Comparison of ENCODE assay signal across 28 cellular contexts in the genomic region with DNA sequence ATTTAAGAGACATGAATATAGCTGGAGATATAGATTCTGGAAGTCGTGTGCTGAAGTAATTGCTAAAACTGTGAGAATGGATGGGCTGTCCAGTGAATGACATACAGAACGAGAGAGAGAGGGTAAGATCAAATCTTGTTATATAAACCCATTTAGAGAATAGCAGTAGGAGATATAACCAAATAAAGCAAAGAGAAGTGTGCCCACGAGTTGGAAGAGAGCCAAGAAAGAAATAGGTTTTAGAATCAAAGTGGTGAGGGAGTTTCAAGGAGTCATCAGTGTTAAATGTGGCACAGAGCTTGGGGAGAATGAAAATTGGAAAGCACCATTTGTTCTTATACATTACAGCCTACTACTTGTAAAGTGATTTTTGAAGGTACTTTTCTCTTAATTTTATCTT. TPM values are rescaled to one million over a fixed set of nuclear protein-coding genes. Genes with fewer than 3 reads are reported as not detected.
DNase-seq lines count a peak whose midpoint lies in the region; ATAC-seq and TF ChIP-seq lines count a peak whose summit lies in the region.
"Had no signal": no experiment of that assay in that cellular context is flagged by ENCODE, and none has a peak within 500 bp of the region (broad histone marks: within the 10 kb centered on the region; RNA-seq: fewer than 3 reads in every experiment).

No MANE protein-coding gene starts in this region.

- H3K36me3 ChIP-seq in HEK293 (ENCODE audit: control insufficient read depth in 2 of 2, insufficient read depth in 1 of 2, low read length in 2 of 2), result no peaks in the 10 kb centered on the region; a peak in 1 of 3 replicates
- no peaks in the 10 kb centered on the region for H3K36me3 ChIP-seq in ovary
- H3K36me3 ChIP-seq: heart left ventricle, lower lobe of right lung, upper lobe of left lung had no signal

- H3K9me3 Mint-ChIP-seq in activated CD4-positive, alpha-beta T cell treated with anti-CD3 and anti-CD28 coated beads for 36 hours (ENCODE audit: low read depth), result no peaks in the 10 kb centered on the region
- H3K9me3 Mint-ChIP-seq in osteocyte (ENCODE audit: unreplicated experiment), result no peaks in the 10 kb centered on the region
- H3K9me3 Mint-ChIP-seq: activated CD4-positive, alpha-beta memory T cell treated with anti-CD3 and anti-CD28 coated beads, Interleukin-2, amount 10 ng/mL, durations not matched to agents 7 days and 5 days; dendritic cell treated with granulocyte-macrophage colony-stimulating factor and Interleukin-4, amounts not matched to agents 40 ng/mL and 50 ng/mL, for 4 days; endodermal cell; natural killer cell; T-cell had no signal

- no peaks in the 10 kb centered on the region for H3K27me3 Mint-ChIP-seq in activated CD4-positive, alpha-beta T cell treated with anti-CD3 and anti-CD28 coated beads for 36 hours
- no peaks in the 10 kb centered on the region for H3K27me3 Mint-ChIP-seq in osteocyte (ENCODE audit: unreplicated experiment)
- H3K27me3 Mint-ChIP-seq: activated CD4-positive, alpha-beta memory T cell treated with anti-CD3 and anti-CD28 coated beads, Interleukin-2, amount 10 ng/mL, durations not matched to agents 7 days and 5 days; dendritic cell treated with granulocyte-macrophage colony-stimulating factor and Interleukin-4, amounts not matched to agents 40 ng/mL and 50 ng/mL, for 4 days; T-cell had no signal

- no peak overlapping the region for H3K4me3 ChIP-seq in HEK293 (ENCODE audit: low read depth, low read length)
- no peak overlapping the region for H3K4me3 ChIP-seq in ovary
- H3K4me3 ChIP-seq: heart left ventricle, lower lobe of right lung, upper lobe of left lung had no signal

- H3K27ac ChIP-seq in HEK293 (ENCODE audit: extremely low read depth, low read depth, low read length), result no peak overlapping the region
- no peak overlapping the region for H3K27ac ChIP-seq in ovary
- H3K27ac ChIP-seq: heart left ventricle, lower lobe of right lung, upper lobe of left lung had no signal

- peaks cover under 1% of the 10 kb centered on the region for H3K36me3 Mint-ChIP-seq in activated CD4-positive, alpha-beta T cell treated with anti-CD3 and anti-CD28 coated beads for 36 hours (ENCODE audit: low read depth)
- H3K36me3 Mint-ChIP-seq in osteocyte (ENCODE audit: unreplicated experiment), result peaks cover 2% of the 10 kb centered on the region
- H3K36me3 Mint-ChIP-seq: natural killer cell had no signal

- no peaks in the 10 kb centered on the region for H3K27me3 ChIP-seq in ovary
- H3K27me3 ChIP-seq: heart left ventricle, upper lobe of left lung had no signal

- no peak overlapping the region for H3K4me3 Mint-ChIP-seq in activated CD4-positive, alpha-beta T cell treated with anti-CD3 and anti-CD28 coated beads for 36 hours
- H3K4me3 Mint-ChIP-seq in osteocyte (ENCODE audit: unreplicated experiment), result no peak overlapping the region
- H3K4me3 Mint-ChIP-seq: activated CD4-positive, alpha-beta memory T cell treated with anti-CD3 and anti-CD28 coated beads, Interleukin-2, amount 10 ng/mL, durations not matched to agents 7 days and 5 days; dendritic cell treated with granulocyte-macrophage colony-stimulating factor and Interleukin-4, amounts not matched to agents 40 ng/mL and 50 ng/mL, for 4 days; endodermal cell; natural killer cell; T-cell had no signal

- H3K4me1 Mint-ChIP-seq in activated CD4-positive, alpha-beta T cell treated with anti-CD3 and anti-CD28 coated beads for 36 hours, result peaks cover 27% of the 10 kb centered on the region
- H3K4me1 Mint-ChIP-seq in osteocyte (ENCODE audit: unreplicated experiment), result peaks cover 13% of the 10 kb centered on the region

- peak overlapping the region; percentile 19 for H3K27ac Mint-ChIP-seq in activated CD4-positive, alpha-beta T cell treated with anti-CD3 and anti-CD28 coated beads for 36 hours
- no peak overlapping the region for H3K27ac Mint-ChIP-seq in osteocyte (ENCODE audit: unreplicated experiment)
- H3K27ac Mint-ChIP-seq: activated CD4-positive, alpha-beta memory T cell treated with anti-CD3 and anti-CD28 coated beads, Interleukin-2, amount 10 ng/mL, durations not matched to agents 7 days and 5 days; dendritic cell treated with granulocyte-macrophage colony-stimulating factor and Interleukin-4, amounts not matched to agents 40 ng/mL and 50 ng/mL, for 4 days; endodermal cell; natural killer cell; T-cell had no signal

- intact Hi-C loops in activated CD4-positive, alpha-beta T cell treated with anti-CD3 and anti-CD28 coated beads for 36 hours (cut with DNase I, micrococcal nuclease), result no loop called here
- intact Hi-C loops in ovary (cut with DNase I), result no loop called here

- no peak for DNase-seq in activated CD4-positive, alpha-beta T cell treated with anti-CD3 and anti-CD28 coated beads for 36 hours
- no peak for DNase-seq in activated CD4-positive, alpha-beta T cell treated with anti-CD3 and anti-CD28 coated beads, Interleukin-2, amount 50 U/mL, for 4 hours
- DNase-seq in NCI-H82 (lab: John Stamatoyannopoulos, UW) (peak; percentile 36), myocyte (ENCODE audit: low read depth) (peak; percentile 25), osteocyte (ENCODE audit: extremely low spot score, unreplicated experiment) (no peak), ovary (no peak)
- DNase-seq: activated CD4-positive, alpha-beta memory T cell treated with anti-CD3 and anti-CD28 coated beads, Interleukin-2, amount 10 ng/mL, durations not matched to agents 7 days and 5 days; activated CD4-positive, CD25-positive, alpha-beta regulatory T cell; activated effector memory CD4-positive, alpha-beta T cell treated with Interleukin-2 at 50 U/mL for 16 hours; activated T-cell treated with anti-CD3 and anti-CD28 coated beads for 4 hours; endodermal cell; foreskin fibroblast; GDM1; heart left ventricle; kidney glomerular epithelial cell; lower lobe of right lung; natural killer cell; NCI-H1930; stimulated activated CD4-positive, alpha-beta T cell treated with anti-CD3 and anti-CD28 coated beads, Interleukin-2, amount 100 ng/mL, for 24 hours; substantia nigra; T-cell; upper lobe of left lung had no signal

- WGBS in ovary, 3 donors, result 80 to 82% (median 82%) methylated on average over 3 of the region's 3 CpGs

- TF ChIP-seq EP300 in ovary (IDR thresholded peaks at IDR 0.05), result no peak

- peaks cover 17% of the 10 kb centered on the region for H3K4me1 ChIP-seq in HEK293 (ENCODE audit: control insufficient read depth, insufficient read depth, low read length)
- no peaks in the 10 kb centered on the region for H3K4me1 ChIP-seq in ovary (ENCODE audit: insufficient read depth)
- H3K4me1 ChIP-seq: lower lobe of right lung had no signal

- no peak for ATAC-seq in activated CD4-positive, alpha-beta T cell treated with anti-CD3 and anti-CD28 coated beads for 36 hours
- no peak for ATAC-seq in HG03354 (IDR thresholded peaks at IDR 0.05; ENCODE audit: poor library complexity, severe bottlenecking, unreplicated experiment)
- ATAC-seq: esophagus mucosa, HCT116, heart left ventricle, lower lobe of right lung, natural killer cell, Panc1, T-cell had no signal

- H3K9me3 ChIP-seq in HEK293 (ENCODE audit: control insufficient read depth, insufficient read depth, low read depth, low read length), result no peaks in the 10 kb centered on the region
- H3K9me3 ChIP-seq in ovary, result no peaks in the 10 kb centered on the region
- H3K9me3 ChIP-seq: heart left ventricle, lower lobe of right lung, upper lobe of left lung had no signal

- TF ChIP-seq POLR2A in ovary (IDR thresholded peaks at IDR 0.05), result no peak

- CTCF ChIA-PET in activated CD4-positive, alpha-beta T cell treated with anti-CD3 and anti-CD28 coated beads for 36 hours (lab: Charles Lee), result no interaction called here
- CTCF ChIA-PET in HEK293 (lab: Yijun Ruan, JAX), result interaction anchor here (0.7 kb wide), 1 partner anchor 11 kb away, joined by 4 read pairs; no protein-coding TSS in a partner anchor

- POLR2A ChIA-PET in activated CD4-positive, alpha-beta T cell treated with anti-CD3 and anti-CD28 coated beads for 36 hours (lab: Charles Lee), result no interaction called here
- POLR2A ChIA-PET in HEK293 (lab: Yijun Ruan, JAX), result no interaction called here

- no peak for TF ChIP-seq CTCF in HEK293 (tag by site-specific recombination; IDR thresholded peaks at IDR 0.05)
- no peak for TF ChIP-seq CTCF in osteocyte (IDR thresholded peaks at IDR 0.05)
- TF ChIP-seq CTCF in ovary (IDR thresholded peaks at IDR 0.05), result no peak

TF ChIP-seq in HEK293, 187 proteins besides CTCF, POLR2A, EP300 and RAD21 (continues in another document):
- TF ChIP-seq, protein P1, sequence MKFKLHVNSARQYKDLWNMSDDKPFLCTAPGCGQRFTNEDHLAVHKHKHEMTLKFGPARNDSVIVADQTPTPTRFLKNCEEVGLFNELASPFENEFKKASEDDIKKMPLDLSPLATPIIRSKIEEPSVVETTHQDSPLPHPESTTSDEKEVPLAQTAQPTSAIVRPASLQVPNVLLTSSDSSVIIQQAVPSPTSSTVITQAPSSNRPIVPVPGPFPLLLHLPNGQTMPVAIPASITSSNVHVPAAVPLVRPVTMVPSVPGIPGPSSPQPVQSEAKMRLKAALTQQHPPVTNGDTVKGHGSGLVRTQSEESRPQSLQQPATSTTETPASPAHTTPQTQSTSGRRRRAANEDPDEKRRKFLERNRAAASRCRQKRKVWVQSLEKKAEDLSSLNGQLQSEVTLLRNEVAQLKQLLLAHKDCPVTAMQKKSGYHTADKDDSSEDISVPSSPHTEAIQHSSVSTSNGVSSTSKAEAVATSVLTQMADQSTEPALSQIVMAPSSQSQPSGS (tag by site-specific recombination; IDR thresholded peaks at IDR 0.05; ENCODE audit: low read depth), result no peak

RNA-seq across cellular contexts. Expression of a gene that starts 19.2 kb away (rescaled TPM):
- 1 to 10 TPM; 5.7 to 6.6 TPM for total RNA-seq in activated CD4-positive, alpha-beta T cell treated with anti-CD3 and anti-CD28 coated beads for 36 hours
- total RNA-seq in myocyte (35.3 and 44.0 TPM in 2 replicates), osteocyte (20.7 and 22.0 TPM in 2 replicates), ovary (10 to 100 TPM; 17.8 to 28.3 (median 21.8) TPM)
- polyA plus RNA-seq in myocyte (2012), result 7.7 TPM
- 10 to 100 TPM in 1 of 2 donors, 1 to 10 TPM in 1; 8.4 to 18.4 TPM for polyA plus RNA-seq in ovary

RNA-seq across cellular contexts. Expression of a gene that starts 19.5 kb away (rescaled TPM):
- total RNA-seq in activated CD4-positive, alpha-beta T cell treated with anti-CD3 and anti-CD28 coated beads for 36 hours, result 10 to 100 TPM; 11.3 to 12.3 TPM
- 22.7 and 37.1 TPM in 2 replicates for total RNA-seq in myocyte
- 5.8 TPM for polyA plus RNA-seq in myocyte (2012)
- total RNA-seq in osteocyte, result 15.3 and 18.1 TPM in 2 replicates
- total RNA-seq in ovary, result 10 to 100 TPM in 6 of 7 donors, 1 to 10 TPM in 1; 9.3 to 16.4 (median 15.6) TPM
- 1 to 10 TPM; 4.4 to 6.6 TPM for polyA plus RNA-seq in ovary

Comparison
In these comparisons a context has a peak if more than half of its experiments do, and no peak if none do; other contexts are left out.
1. DNase-seq: peak in NCI-H82 (single experiment) and myocyte (single experiment); none in activated CD4-positive, alpha-beta T cell treated with anti-CD3 and anti-CD28 coated beads for 36 hours (single experiment), activated CD4-positive, alpha-beta T cell treated with anti-CD3 and anti-CD28 coated beads, Interleukin-2, amount 50 U/mL, for 4 hours (0 of 2), osteocyte (single experiment) and ovary (0 of 5).